Comparison of ENCODE assay signal across 9 cellular contexts in the genomic region with DNA sequence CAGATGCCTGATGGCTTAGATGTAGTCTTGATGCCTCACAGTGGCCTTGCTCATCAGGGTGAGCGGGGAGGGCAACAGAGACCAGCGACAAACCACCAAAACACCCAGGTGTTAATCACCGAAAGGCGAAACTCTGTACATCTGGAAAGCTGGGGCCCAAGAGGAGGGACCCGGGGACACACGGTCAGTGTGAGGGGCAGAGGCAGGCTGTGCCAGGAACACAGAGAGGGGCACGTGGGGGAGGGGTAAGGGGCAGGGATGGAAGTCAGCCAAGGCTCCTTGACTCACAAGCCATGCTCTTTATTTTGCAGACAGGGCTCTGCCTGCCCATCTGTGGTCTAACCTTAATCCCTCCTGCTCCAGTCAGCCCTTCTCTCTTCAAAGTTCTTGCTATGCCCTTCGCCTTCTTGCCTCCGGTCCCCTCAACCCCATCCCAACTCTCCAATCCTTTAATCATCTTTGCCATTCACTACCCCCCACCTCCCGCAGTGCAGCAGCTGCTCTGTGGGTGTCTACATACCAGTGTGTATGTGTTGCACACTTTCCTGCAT. TPM values are rescaled to one million over a fixed set of nuclear protein-coding genes. Genes with fewer than 3 reads are reported as not detected.
DNase-seq lines count a peak whose midpoint lies in the region; ATAC-seq and TF ChIP-seq lines count a peak whose summit lies in the region.
"Had no signal": no experiment of that assay in that cellular context is flagged by ENCODE, and none has a peak within 500 bp of the region (broad histone marks: within the 10 kb centered on the region; RNA-seq: fewer than 3 reads in every experiment).

No MANE protein-coding gene starts in this region.

- no peaks in the 10 kb centered on the region for H3K9me3 ChIP-seq in esophagus (ENCODE audit: control insufficient read depth in 2 of 2, insufficient read depth in 1 of 2, low read depth in 1 of 2, low read length in 1 of 2)
- no peaks in the 10 kb centered on the region for H3K9me3 ChIP-seq in sigmoid colon

- no peak for TF ChIP-seq POLR2A in sigmoid colon (IDR thresholded peaks at IDR 0.05)

- peak overlapping the region; percentile 80 for H3K4me3 ChIP-seq in GM12865 (ENCODE audit: low read depth, low read length)
- H3K4me3 ChIP-seq in esophagus (ENCODE audit: low read depth in 1 of 2, low read length in 2 of 2): no peak overlapping the region
- H3K4me3 ChIP-seq in sigmoid colon: peak overlapping the region in 3 of 4 donors; percentile 89 to 97 (median 93)

- no peaks in the 10 kb centered on the region for H3K27me3 ChIP-seq in esophagus (ENCODE audit: control insufficient read depth in 1 of 2, insufficient read depth in 2 of 2, low read length in 2 of 2)
- H3K27me3 ChIP-seq in sigmoid colon: no peaks in the 10 kb centered on the region

- no peak for TF ChIP-seq EP300 in sigmoid colon (IDR thresholded peaks at IDR 0.05)

- 54 to 56% methylated on average over 10 of the region's 10 CpGs for WGBS in esophagus, 2 donors
- WGBS in sigmoid colon, 2 donors: 55 to 73% methylated on average over 10 of the region's 10 CpGs

- intact Hi-C loops in sigmoid colon (cut with DNase I): no loop called here

- DNase-seq in GM12865 (ENCODE audit: low read depth) (peak; percentile 71), NCI-H524 treated with DMSO at 0.1 percent for 48 hours (lab: John Stamatoyannopoulos, UW) (peak; percentile 70), sigmoid colon (no peak), retina (no peak)
- no peak for DNase-seq in stimulated activated CD4-positive, alpha-beta T cell treated with anti-CD3 and anti-CD28 coated beads, Interleukin-4, amount 100 ng/mL, for 4 hours
- no peak for DNase-seq in activated CD4-positive, alpha-beta T cell treated with anti-CD3 and anti-CD28 coated beads for 1 hour
- DNase-seq: stimulated activated CD4-positive, alpha-beta T cell treated with anti-CD3 and anti-CD28 coated beads, Interleukin-1b, Interleukin-23, amount 100 ng/mL, for 48 hours had no signal

- no peak for ATAC-seq in GM18519 (IDR thresholded peaks at IDR 0.05; ENCODE audit: low FRiP score, unreplicated experiment)

- H3K36me3 ChIP-seq in esophagus (ENCODE audit: control insufficient read depth in 2 of 2, insufficient read depth in 2 of 2, low read length in 1 of 2) (peaks cover 0 to 8% of the 10 kb centered on the region in 2 donors), sigmoid colon (peaks cover 0 to 6% (median 0%) of the 10 kb centered on the region in 4 donors)

- H3K27ac ChIP-seq in esophagus (ENCODE audit: low read depth in 2 of 2, low read length in 1 of 2): peak overlapping the region; percentile 29 to 40
- H3K27ac ChIP-seq in sigmoid colon: peak overlapping the region; percentile 98 to 100 (median 100)

- TF ChIP-seq CTCF in GM12865 (IDR thresholded peaks at IDR 0.05; ENCODE audit: insufficient read depth, low read depth, low read length, missing control alignments) (no peak), sigmoid colon (IDR thresholded peaks at IDR 0.05) (no peak)

- H3K4me1 ChIP-seq in esophagus (ENCODE audit: control insufficient read depth in 2 of 2, insufficient read depth in 2 of 2, low read length in 1 of 2) (peaks cover 17 to 56% of the 10 kb centered on the region in 2 donors), sigmoid colon (peaks cover 0 to 81% (median 78%) of the 10 kb centered on the region in 4 donors)

RNA-seq across cellular contexts. Expression of a gene that starts 4.3 kb away (rescaled TPM):
- polyA plus RNA-seq in esophagus (10 to 100 TPM in 1 of 2 donors, 1 to 10 TPM in 1; 8.5 to 13.5 TPM), sigmoid colon (10 to 100 TPM; 13.2 to 31.2 (median 22.9) TPM)
- total RNA-seq in sigmoid colon: 10 to 100 TPM; 39.8 to 61.6 (median 53.2) TPM

Comparison
In these comparisons a context has a peak if more than half of its experiments do, and no peak if none do; other contexts are left out.
1. DNase-seq: peak in GM12865 (single experiment) and NCI-H524 treated with DMSO at 0.1 percent for 48 hours (single experiment); none in sigmoid colon (single experiment), stimulated activated CD4-positive, alpha-beta T cell treated with anti-CD3 and anti-CD28 coated beads, Interleukin-4, amount 100 ng/mL, for 4 hours (0 of 2), activated CD4-positive, alpha-beta T cell treated with anti-CD3 and anti-CD28 coated beads for 1 hour (single experiment) and retina (single experiment).
2. H3K4me3 ChIP-seq: peak in GM12865 (single experiment) and sigmoid colon (3 of 4); none in esophagus (0 of 2).